8 cellular contexts compared by ENCODE assay signal in genomic region chr1:27296773-27297214, GRCh38. TPM values are rescaled to one million over a fixed set of nuclear protein-coding genes. Genes with fewer than 3 reads are reported as not detected.
DNase-seq lines count a peak whose midpoint lies in the region; ATAC-seq lines count a peak whose summit lies in the region.

No MANE protein-coding gene starts in this region.

- H3K4me3 ChIP-seq in effector memory CD4-positive, alpha-beta T cell (ENCODE audit: insufficient read depth, low read depth, low read length, poor library complexity, severe bottlenecking) = no peak overlapping the region

- H3K9me3 ChIP-seq in effector memory CD4-positive, alpha-beta T cell (ENCODE audit: control insufficient read depth, low read length) = no peaks in the 10 kb centered on the region

- no peaks in the 10 kb centered on the region for H3K4me1 ChIP-seq in effector memory CD4-positive, alpha-beta T cell (ENCODE audit: control insufficient read depth, insufficient read depth, low read length, poor library complexity, severe bottlenecking)

- H3K27ac ChIP-seq in effector memory CD4-positive, alpha-beta T cell (ENCODE audit: insufficient read depth, low read length, poor library complexity, severe bottlenecking) = no peak overlapping the region

- peaks cover 73% of the 10 kb centered on the region for H3K36me3 ChIP-seq in effector memory CD4-positive, alpha-beta T cell (ENCODE audit: control insufficient read depth, insufficient read depth, low read length)

- no peaks in the 10 kb centered on the region for H3K27me3 ChIP-seq in effector memory CD4-positive, alpha-beta T cell (replicated peaks; ENCODE audit: control insufficient read depth, insufficient read depth, low read length, poor library complexity, severe bottlenecking)

- peak; percentile 27 for DNase-seq in NCI-H510A treated with DMSO at 0.1 percent for 48 hours (lab: John Stamatoyannopoulos, UW)
- DNase-seq in NCI-H510A (lab: John Stamatoyannopoulos, UW) = no peak
- DNase-seq in NCI-H2227 (lab: John Stamatoyannopoulos, UW; ENCODE audit: unreplicated experiment) = peak; percentile 80
- peak; percentile 31 to 39 for DNase-seq in activated CD8-positive, alpha-beta memory T cell treated with anti-CD3 and anti-CD28 coated beads for 4 hours (ENCODE audit: low read depth in 2 of 2)
- peak; percentile 23 to 53 (median 41) for DNase-seq in effector memory CD4-positive, alpha-beta T cell
- peak; percentile 91 for DNase-seq in mesenteric fat pad (ENCODE audit: low spot score)
- peak; percentile 49 for DNase-seq in stimulated activated CD8-positive, alpha-beta memory T cell treated with anti-CD3 and anti-CD28 coated beads, Interleukin-15, amount 100 ng/mL, for 24 hours (ENCODE audit: low read depth)

- ATAC-seq in GM21526 (IDR thresholded peaks at IDR 0.05; ENCODE audit: low FRiP score, unreplicated experiment) = no peak

RNA-seq across cellular contexts. Expression of gene TMEM222, which starts 25.2 kb away (rescaled TPM):
- total RNA-seq in mesenteric fat pad = 39.2 TPM

RNA-seq across cellular contexts. Expression of gene SYTL1, which starts 45.0 kb away (rescaled TPM):
- total RNA-seq in mesenteric fat pad = 1.9 TPM
